In the genomic region with DNA sequence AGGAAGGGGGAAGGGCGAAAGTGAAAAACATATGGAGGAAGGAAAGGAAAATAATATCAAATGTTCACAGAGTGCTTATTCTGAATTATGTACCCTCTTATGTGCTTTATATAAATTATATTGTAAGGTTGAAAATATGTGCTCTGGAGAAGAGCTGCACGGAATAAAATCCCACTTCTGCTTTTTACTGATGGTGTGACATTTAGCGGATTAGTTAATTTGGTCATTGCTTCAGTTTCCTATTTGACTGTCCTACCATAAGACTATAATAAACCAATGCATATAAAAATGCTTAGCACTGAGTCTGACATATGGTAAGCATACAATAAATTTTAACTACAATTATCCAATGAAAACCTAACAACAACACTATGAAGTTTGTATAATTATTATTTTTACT, we compare ENCODE assay signal across 21 cellular contexts.
A peak's percentile ranks its signal among the peaks of the same experiment; 100 is the strongest.
DNase-seq lines count a peak whose midpoint lies in the region; ATAC-seq and TF ChIP-seq lines count a peak whose summit lies in the region.
"Had no signal": no experiment of that assay in that cellular context is flagged by ENCODE, and none has a peak within 500 bp of the region (broad histone marks: within the 10 kb centered on the region; RNA-seq: fewer than 3 reads in every experiment).

No MANE protein-coding gene starts in this region.

- no peak for TF ChIP-seq POLR2A in heart left ventricle (IDR thresholded peaks at IDR 0.05)

- H3K4me3 Mint-ChIP-seq in T-helper 17 cell, result no peak overlapping the region
- H3K4me3 Mint-ChIP-seq: CD4-positive, CD25-positive, alpha-beta regulatory T cell; effector memory CD8-positive, alpha-beta T cell had no signal

- H3K9me3 ChIP-seq in heart left ventricle (no peaks in the 10 kb centered on the region), T-helper 17 cell (ENCODE audit: control insufficient read depth, low read length, poor library complexity, severe bottlenecking) (no peaks in the 10 kb centered on the region)
- H3K9me3 ChIP-seq: tibial artery had no signal

- CTCF ChIA-PET in HEK293T (lab: Yijun Ruan, JAX), result no interaction called here

- no peak overlapping the region for H3K27ac Mint-ChIP-seq in T-helper 17 cell
- H3K27ac Mint-ChIP-seq: CD4-positive, CD25-positive, alpha-beta regulatory T cell; effector memory CD8-positive, alpha-beta T cell had no signal

- no peaks in the 10 kb centered on the region for H3K27me3 Mint-ChIP-seq in T-helper 17 cell
- H3K27me3 Mint-ChIP-seq: CD4-positive, CD25-positive, alpha-beta regulatory T cell; effector memory CD8-positive, alpha-beta T cell had no signal

- intact Hi-C loops in heart left ventricle (cut with DNase I), result no loop called here

- peak; percentile 80 for ATAC-seq in GM18511 (IDR thresholded peaks at IDR 0.05; ENCODE audit: unreplicated experiment)
- peak; percentile 56 for ATAC-seq in GM21390 (IDR thresholded peaks at IDR 0.05; ENCODE audit: unreplicated experiment)
- peak; percentile 63 for ATAC-seq in HG03064 (IDR thresholded peaks at IDR 0.05; ENCODE audit: low read depth, unreplicated experiment)
- no peak for ATAC-seq in heart left ventricle
- no peak for ATAC-seq in T-helper 17 cell
- ATAC-seq: effector memory CD8-positive, alpha-beta T cell; sciatic nerve had no signal

- 83 to 92% (median 89%) methylated on average over 3 of the region's 3 CpGs for WGBS in heart left ventricle, 4 donors

- H3K4me1 Mint-ChIP-seq in T-helper 17 cell, result no peaks in the 10 kb centered on the region

- H3K27me3 ChIP-seq in heart left ventricle, result no peaks in the 10 kb centered on the region

- POLR2A ChIA-PET in HEK293T (lab: Yijun Ruan, JAX), result no interaction called here

- no peak overlapping the region for H3K27ac ChIP-seq in heart left ventricle
- H3K27ac ChIP-seq: KMS-11, tibial artery had no signal

- H3K4me1 ChIP-seq in heart left ventricle, result no peaks in the 10 kb centered on the region
- H3K4me1 ChIP-seq: tibial artery had no signal

- TF ChIP-seq CTCF in heart left ventricle (IDR thresholded peaks at IDR 0.05), result no peak

- DNase-seq in MV-4-11 (lab: John Stamatoyannopoulos, UW), result peak; percentile 27
- DNase-seq in heart left ventricle, result no peak
- DNase-seq in H4 (ENCODE audit: low spot score), result no peak
- DNase-seq in T-helper 17 cell, result no peak
- DNase-seq in HEK293T (ENCODE audit: extremely low spot score), result no peak
- DNase-seq: activated CD4-positive, alpha-beta T cell treated with anti-CD3 and anti-CD28 coated beads, Interleukin-2, amount 50 U/mL, for 4 hours; activated naive CD4-positive, alpha-beta T cell; activated T-cell treated with anti-CD3 and anti-CD28 coated beads for 4 hours; anterior cingulate cortex; CD4-positive, CD25-positive, alpha-beta regulatory T cell; DMS53; effector memory CD8-positive, alpha-beta T cell; NCI-H1105 treated with DMSO at 0.1 percent for 48 hours; NCI-H524 treated with DMSO at 0.1 percent for 48 hours; stimulated activated naive CD4-positive, alpha-beta T cell; tibial artery had no signal

- H3K4me3 ChIP-seq in heart left ventricle, result no peak overlapping the region
- H3K4me3 ChIP-seq: tibial artery had no signal

- no peaks in the 10 kb centered on the region for H3K36me3 ChIP-seq in heart left ventricle
- H3K36me3 ChIP-seq: tibial artery had no signal

- no peaks in the 10 kb centered on the region for H3K36me3 Mint-ChIP-seq in T-helper 17 cell (ENCODE audit: low read depth)
- H3K36me3 Mint-ChIP-seq: CD4-positive, CD25-positive, alpha-beta regulatory T cell had no signal

TF ChIP-seq in HEK293T, 16 proteins besides CTCF, POLR2A, EP300 and RAD21:
- TF ChIP-seq FOXM1 (IDR thresholded peaks at IDR 0.05; ENCODE audit: borderline replicate concordance), result no peak
- no peak for TF ChIP-seq HDGF (IDR thresholded peaks at IDR 0.05; ENCODE audit: borderline replicate concordance)
- TF ChIP-seq, protein P1, sequence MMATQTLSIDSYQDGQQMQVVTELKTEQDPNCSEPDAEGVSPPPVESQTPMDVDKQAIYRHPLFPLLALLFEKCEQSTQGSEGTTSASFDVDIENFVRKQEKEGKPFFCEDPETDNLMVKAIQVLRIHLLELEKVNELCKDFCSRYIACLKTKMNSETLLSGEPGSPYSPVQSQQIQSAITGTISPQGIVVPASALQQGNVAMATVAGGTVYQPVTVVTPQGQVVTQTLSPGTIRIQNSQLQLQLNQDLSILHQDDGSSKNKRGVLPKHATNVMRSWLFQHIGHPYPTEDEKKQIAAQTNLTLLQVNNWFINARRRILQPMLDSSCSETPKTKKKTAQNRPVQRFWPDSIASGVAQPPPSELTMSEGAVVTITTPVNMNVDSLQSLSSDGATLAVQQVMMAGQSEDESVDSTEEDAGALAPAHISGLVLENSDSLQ (IDR thresholded peaks at IDR 0.05), result no peak
- no peak for TF ChIP-seq NFRKB (IDR thresholded peaks at IDR 0.05)
- no peak for TF ChIP-seq ELF4 (IDR thresholded peaks at IDR 0.05)

Comparison
In these comparisons a context has a peak if more than half of its experiments do, and no peak if none do; other contexts are left out.
1. ATAC-seq: peak in GM18511 (single experiment), GM21390 (single experiment) and HG03064 (single experiment); none in heart left ventricle (0 of 4) and T-helper 17 cell (single experiment).